Comparison of ENCODE assay signal across 14 cellular contexts in genomic region chr2:70044290-70045040, GRCh38. TPM values are rescaled to one million over a fixed set of nuclear protein-coding genes. Genes with fewer than 3 reads are reported as not detected.
A peak's percentile ranks its signal among the peaks of the same experiment; 100 is the strongest.
DNase-seq lines count a peak whose midpoint lies in the region; ATAC-seq and TF ChIP-seq lines count a peak whose summit lies in the region.
"Had no signal": no experiment of that assay in that cellular context is flagged by ENCODE, and none has a peak within 500 bp of the region (broad histone marks: within the 10 kb centered on the region; RNA-seq: fewer than 3 reads in every experiment).

No MANE protein-coding gene starts in this region.

- H3K4me1 ChIP-seq in PC-3 (ENCODE audit: insufficient read depth, low read length): peaks cover 5% of the 10 kb centered on the region; the same call in 1 of the 2 replicates
- peaks cover 3% of the 10 kb centered on the region for H3K4me1 ChIP-seq in colonic mucosa
- H3K4me1 ChIP-seq in gastrocnemius medialis: peaks cover 28 to 29% of the 10 kb centered on the region in 2 donors
- H3K4me1 ChIP-seq: A549 had no signal

- no peaks in the 10 kb centered on the region for H4K20me1 ChIP-seq in PC-3 (ENCODE audit: low read length)

- H3K36me3 ChIP-seq in PC-3 (ENCODE audit: low read depth, low read length): no peaks in the 10 kb centered on the region
- H3K36me3 ChIP-seq in colonic mucosa: no peaks in the 10 kb centered on the region
- H3K36me3 ChIP-seq in gastrocnemius medialis: peaks cover 0 to 4% of the 10 kb centered on the region in 2 donors

- POLR2A ChIA-PET in PC-3 (lab: Charles Lee; ENCODE audit: unreplicated experiment): no interaction called here

- H3F3A ChIP-seq in PC-3 (ENCODE audit: low read length, unreplicated experiment): no peaks in the 10 kb centered on the region

- H3K4me2 ChIP-seq in PC-3 (ENCODE audit: low read length): no peak overlapping the region
- H3K4me2 ChIP-seq: A549, SK-N-SH had no signal

- H3K9ac ChIP-seq in PC-3 (ENCODE audit: low read length) (no peak overlapping the region), colonic mucosa (ENCODE audit: low read depth in 2 of 2, low read length in 2 of 2) (no peak overlapping the region)
- H3K9ac ChIP-seq: SK-N-SH had no signal

- no peak for TF ChIP-seq POLR2A in gastrocnemius medialis (IDR thresholded peaks at IDR 0.05)

- H3K9me3 ChIP-seq in PC-3 (ENCODE audit: low read length) (no peaks in the 10 kb centered on the region), colonic mucosa (no peaks in the 10 kb centered on the region), gastrocnemius medialis (no peaks in the 10 kb centered on the region)
- H3K9me3 ChIP-seq: A549, SK-N-SH, thoracic aorta had no signal

- ATAC-seq in PC-3: peak; percentile 49; the same call in 1 of the 2 replicates
- no peak for ATAC-seq in gastrocnemius medialis
- ATAC-seq in GM19023 (IDR thresholded peaks at IDR 0.05; ENCODE audit: unreplicated experiment): no peak
- ATAC-seq: A549, WTC11 had no signal

- H3K27me3 ChIP-seq in PC-3 (ENCODE audit: low read length) (no peaks in the 10 kb centered on the region), colonic mucosa (no peaks in the 10 kb centered on the region), gastrocnemius medialis (no peaks in the 10 kb centered on the region)

- CTCF ChIA-PET in PC-3 (lab: Charles Lee): no interaction called here

- in situ Hi-C loops in gastrocnemius medialis (cut with MboI; ENCODE audit: low sequenced_read_pairs in 4 of 4): no loop called here

- intact Hi-C loops in PC-3 (cut with micrococcal nuclease) (no loop called here), colonic mucosa (cut with DNase I) (no loop called here), gastrocnemius medialis (cut with DNase I; ENCODE audit: low total_unique reads) (no loop called here)

- TF ChIP-seq CTCF in PC-3 (conservative IDR thresholded peaks at IDR 0.05; ENCODE audit: low read depth, low read length): no peak
- no peak for TF ChIP-seq CTCF in colonic mucosa (IDR thresholded peaks at IDR 0.05)
- TF ChIP-seq CTCF in gastrocnemius medialis (IDR thresholded peaks at IDR 0.05 in 4 of 5, conservative IDR thresholded peaks at IDR 0.05 in 1 of 5): no peak

- H2AFZ ChIP-seq in PC-3 (ENCODE audit: low read length): no peak overlapping the region

- H3K27ac ChIP-seq in PC-3 (ENCODE audit: low read length) (no peak overlapping the region), colonic mucosa (peak overlapping the region; percentile 61), gastrocnemius medialis (peak overlapping the region; percentile 63 to 85 (median 77))
- H3K27ac ChIP-seq: A549, thoracic aorta had no signal

- BruUV-seq in PC-3 (replicated peaks; lab: Mats Ljungman, UMichigan): no TSS peak

- no peaks in the 10 kb centered on the region for H3K9me2 ChIP-seq in PC-3 (replicated peaks; ENCODE audit: low read length)
- H3K9me2 ChIP-seq: SK-N-SH had no signal

- H3K4me3 ChIP-seq in PC-3 (ENCODE audit: low read length): no peak overlapping the region
- no peak overlapping the region for H3K4me3 ChIP-seq in colonic mucosa
- H3K4me3 ChIP-seq in gastrocnemius medialis: no peak overlapping the region
- H3K4me3 ChIP-seq: A549, thoracic aorta had no signal

- DNase-seq in NCI-H748 (lab: John Stamatoyannopoulos, UW; ENCODE audit: unreplicated experiment) (peak; percentile 35), NCI-H748 treated with DMSO at 0.1 percent for 48 hours (lab: John Stamatoyannopoulos, UW) (no peak), PC-3 (peak; percentile 18), colonic mucosa (peak; percentile 71), gastrocnemius medialis (no peak), ecto neural progenitor cell (ENCODE audit: low spot score) (no peak)
- DNase-seq in stimulated activated CD4-positive, alpha-beta T cell treated with anti-CD3 and anti-CD28 coated beads, Interleukin-2, amount 100 ng/mL, for 24 hours: no peak
- DNase-seq: HCEC 1CT, NCI-H2171, SK-N-SH had no signal

- H3K79me2 ChIP-seq in PC-3 (ENCODE audit: low read length): no peaks in the 10 kb centered on the region

RNA-seq across cellular contexts. Expression of gene PCBP1, which starts 42.8 kb away (rescaled TPM):
- total RNA-seq in PC-3 (2014; rRNA removed): 39.2 and 59.7 TPM in 2 replicates
- 100 to 1,000 TPM; 348 to 401 TPM for total RNA-seq in colonic mucosa
- total RNA-seq in gastrocnemius medialis: 100 to 1,000 TPM; 178 to 296 (median 262) TPM

Comparison
In these comparisons a context has a peak if more than half of its experiments do, and no peak if none do; other contexts are left out.
1. DNase-seq: peak in NCI-H748 (single experiment), PC-3 (single experiment) and colonic mucosa (single experiment); none in NCI-H748 treated with DMSO at 0.1 percent for 48 hours (single experiment), gastrocnemius medialis (0 of 2), stimulated activated CD4-positive, alpha-beta T cell treated with anti-CD3 and anti-CD28 coated beads, Interleukin-2, amount 100 ng/mL, for 24 hours (0 of 2) and ecto neural progenitor cell (single experiment).